In genomic region chr12:132954471-132955048, GRCh38 we compare ENCODE assay signal across 9 cellular contexts. TPM values are rescaled to one million over a fixed set of nuclear protein-coding genes. Genes with fewer than 3 reads are reported as not detected.
DNase-seq lines count a peak whose midpoint lies in the region; TF ChIP-seq lines count a peak whose summit lies in the region.
"Had no signal": no experiment of that assay in that cellular context is flagged by ENCODE, and none has a peak within 500 bp of the region (broad histone marks: within the 10 kb centered on the region; RNA-seq: fewer than 3 reads in every experiment).

No MANE protein-coding gene starts in this region.

- H3K27ac Mint-ChIP-seq in glutamatergic neuron (ENCODE audit: unreplicated experiment), result peak overlapping the region; percentile 90

- H3K27me3 ChIP-seq in spleen (replicated peaks in 1 of 7), result no peaks in the 10 kb centered on the region
- no peaks in the 10 kb centered on the region for H3K27me3 ChIP-seq in Karpas-422 (ENCODE audit: low read length)

- peaks cover 32% of the 10 kb centered on the region for H3K36me3 Mint-ChIP-seq in glutamatergic neuron (ENCODE audit: unreplicated experiment)

- no peak overlapping the region for H2AFZ ChIP-seq in Karpas-422 (ENCODE audit: low read length)

- intact Hi-C loops in spleen (cut with DNase I; ENCODE audit: low total_unique reads), result no loop called here
- intact Hi-C loops in posterior vena cava (cut with DNase I), result no loop called here

- no peaks in the 10 kb centered on the region for H3K9me2 ChIP-seq in Karpas-422 (replicated peaks; ENCODE audit: insufficient read depth, low read length)

- H3K4me3 ChIP-seq in WI38 (ENCODE audit: low read depth, low read length) (peak overlapping the region; percentile 83; the same call in 1 of the 2 replicates), spleen (peak overlapping the region in 4 of 8 donors; percentile 74 to 81 (median 76)), Karpas-422 (ENCODE audit: low read length) (no peak overlapping the region; the same call in 1 of the 2 replicates)

- H3K9me3 ChIP-seq in spleen (peaks cover 0 to 46% (median 42%) of the 10 kb centered on the region in 8 donors), Karpas-422 (ENCODE audit: low read length) (peaks cover 28% of the 10 kb centered on the region)

- H3K4me2 ChIP-seq in Karpas-422 (ENCODE audit: low read depth, low read length, poor library complexity, severe bottlenecking), result no peak overlapping the region

- peaks cover 41% of the 10 kb centered on the region for H3K9me3 Mint-ChIP-seq in glutamatergic neuron (ENCODE audit: unreplicated experiment)

- TF ChIP-seq POLR2A in spleen (IDR thresholded peaks at IDR 0.05), result no peak

- H3K4me1 ChIP-seq in spleen (peaks cover 7 to 33% (median 23%) of the 10 kb centered on the region in 6 donors), Karpas-422 (ENCODE audit: low read length) (peaks cover 8% of the 10 kb centered on the region)

- peak overlapping the region in 3 of 8 donors; percentile 93 to 96 (median 95) for H3K27ac ChIP-seq in spleen
- no peak overlapping the region for H3K27ac ChIP-seq in Karpas-422 (ENCODE audit: low read length)

- DNase-seq in DMS79 treated with DMSO at 0.1 percent for 48 hours (lab: John Stamatoyannopoulos, UW), result peak; percentile 51
- no peak for DNase-seq in DMS79 (lab: John Stamatoyannopoulos, UW)
- no peak for DNase-seq in glutamatergic neuron
- peak; percentile 61 for DNase-seq in spleen
- DNase-seq in HK-2 (ENCODE audit: unreplicated experiment), result no peak
- DNase-seq in Karpas-422, result no peak
- no peak for DNase-seq in posterior vena cava (ENCODE audit: low spot score)
- DNase-seq: NCI-H2029 treated with DMSO at 0.1 percent for 48 hours had no signal

- H3K9ac ChIP-seq in Karpas-422 (ENCODE audit: low read length), result no peak overlapping the region

- TF ChIP-seq CTCF in WI38 (IDR thresholded peaks at IDR 0.05; ENCODE audit: low read depth, low read length), result no peak
- no peak for TF ChIP-seq CTCF in glutamatergic neuron (IDR thresholded peaks at IDR 0.05; ENCODE audit: partially characterized antibody, unreplicated experiment)
- TF ChIP-seq CTCF in spleen (IDR thresholded peaks at IDR 0.05 in 8 of 11, conservative IDR thresholded peaks at IDR 0.05 in 3 of 11), result no peak

- peak overlapping the region; percentile 88 for H3K4me3 Mint-ChIP-seq in glutamatergic neuron (ENCODE audit: unreplicated experiment)

- peaks cover 8% of the 10 kb centered on the region for H3K4me1 Mint-ChIP-seq in glutamatergic neuron (ENCODE audit: low read depth, unreplicated experiment)

- H3K36me3 ChIP-seq in spleen (peaks cover 0 to 18% (median 2%) of the 10 kb centered on the region in 6 donors), Karpas-422 (ENCODE audit: insufficient read depth, low read length) (peaks cover 4% of the 10 kb centered on the region; the same call in 1 of the 2 replicates)

- 91 to 96% (median 95%) methylated on average over 14 of the region's 14 CpGs for WGBS in spleen, 5 donors

- H3K27me3 Mint-ChIP-seq in glutamatergic neuron (ENCODE audit: unreplicated experiment), result peaks cover 26% of the 10 kb centered on the region

- H4K20me1 ChIP-seq in Karpas-422 (ENCODE audit: insufficient read depth, low read depth, low read length), result no peaks in the 10 kb centered on the region

- peaks cover 41% of the 10 kb centered on the region for H3K79me2 ChIP-seq in Karpas-422 (ENCODE audit: low read length)

RNA-seq across cellular contexts. Expression of gene ZNF605, which starts 1.5 kb away (rescaled TPM):
- total RNA-seq in glutamatergic neuron (ENCODE audit: unreplicated experiment), result 21.7 TPM
- 10 to 100 TPM; 11.0 to 18.9 (median 12.5) TPM for total RNA-seq in spleen
- polyA plus RNA-seq in spleen, result 1 to 10 TPM; 1.6 to 3.3 (median 1.9) TPM
- 4.3 and 8.1 TPM in 2 replicates for total RNA-seq in Karpas-422 (2014; rRNA removed; shearing (Covaris generic); ENCODE audit: low replicate concordance)
- 10 to 100 TPM; 10.2 to 12.2 TPM for total RNA-seq in posterior vena cava

RNA-seq across cellular contexts. Expression of gene ZNF26, which starts 31.6 kb away (rescaled TPM):
- total RNA-seq in glutamatergic neuron (ENCODE audit: unreplicated experiment) (15.9 TPM), spleen (10 to 100 TPM; 13.2 to 28.7 (median 20.6) TPM), posterior vena cava (10 to 100 TPM in 1 of 2 donors, 1 to 10 TPM in 1; 8.6 to 10.2 TPM)
- 1 to 10 TPM; 4.0 to 6.1 (median 5.6) TPM for polyA plus RNA-seq in spleen
- 12.7 and 15.5 TPM in 2 replicates for total RNA-seq in Karpas-422 (2014; rRNA removed; shearing (Covaris generic); ENCODE audit: low replicate concordance)

Comparison
In these comparisons a context has a peak if more than half of its experiments do, and no peak if none do; other contexts are left out.
1. DNase-seq: peak in DMS79 treated with DMSO at 0.1 percent for 48 hours (single experiment) and spleen (single experiment); none in DMS79 (single experiment), glutamatergic neuron (single experiment), HK-2 (single experiment), Karpas-422 (single experiment) and posterior vena cava (single experiment).